In the genomic region with DNA sequence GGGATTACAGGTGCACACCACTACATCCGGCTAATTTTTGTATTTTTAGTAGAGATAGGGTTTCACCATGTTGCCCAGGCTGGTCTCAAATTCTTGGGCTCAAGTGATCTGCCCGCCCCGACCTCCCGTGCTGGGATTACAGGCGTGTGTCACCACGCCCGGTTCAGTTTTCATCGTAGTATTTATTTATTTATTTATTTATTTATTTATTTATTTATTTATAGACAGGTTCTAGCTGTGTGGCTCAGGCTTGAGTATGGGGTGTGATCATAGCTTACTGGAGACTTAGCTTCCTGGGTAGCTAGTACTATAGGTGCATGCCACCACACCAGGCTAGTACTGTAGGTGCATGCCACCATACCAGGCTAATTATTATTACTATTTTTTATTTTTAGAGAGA, we compare ENCODE assay signal across 22 cellular contexts.
"Had no signal": no experiment of that assay in that cellular context is flagged by ENCODE, and none has a peak within 500 bp of the region (broad histone marks: within the 10 kb centered on the region; RNA-seq: fewer than 3 reads in every experiment).

No MANE protein-coding gene starts in this region.

- H3K27ac ChIP-seq: ascending aorta, cardiac muscle cell, WERI-Rb-1 had no signal

- DNase-seq: activated gamma-delta T cell, T1000 had no signal

- H3K27me3 Mint-ChIP-seq: brain had no signal

- H3K4me1 Mint-ChIP-seq: activated CD4-positive, alpha-beta memory T cell treated with anti-CD3 and anti-CD28 coated beads, Interleukin-2, amount 10 ng/mL, durations not matched to agents 7 days and 5 days; activated CD4-positive, alpha-beta T cell treated with anti-CD3 and anti-CD28 coated beads for 36 hours; activated CD4-positive, alpha-beta T cell treated with anti-CD3 and anti-CD28 coated beads, Interleukin-2, amount 10 ng/mL, durations not matched to agents 7 days and 5 days; activated CD8-positive, alpha-beta memory T cell treated with anti-CD3 and anti-CD28 coated beads, Interleukin-2, amount 10 ng/mL, durations not matched to agents 7 days and 5 days; activated naive CD4-positive, alpha-beta T cell treated with anti-CD3 and anti-CD28 coated beads, Interleukin-2, amount 10 ng/mL, durations not matched to agents 7 days and 5 days; activated naive CD4-positive, alpha-beta T cell treated with anti-CD3 and anti-CD28 coated beads, Interleukin-2, amount 50 U/mL, for 24 hours; activated naive CD8-positive, alpha-beta T cell treated with anti-CD3 and anti-CD28 coated beads, Interleukin-2, amount 10 ng/mL, durations not matched to agents 7 days and 5 days; activated naive CD8-positive, alpha-beta T cell treated with anti-CD3 and anti-CD28 coated beads, Interleukin-2, amount 50 U/mL, for 24 hours; central memory CD8-positive, alpha-beta T cell; T-cell; T-helper 17 cell had no signal

- H3K9me3 ChIP-seq: ascending aorta had no signal

- H3K4me1 ChIP-seq: ascending aorta had no signal

- H3K4me3 ChIP-seq: ascending aorta, cardiac muscle cell had no signal

- H3K4me3 Mint-ChIP-seq: activated CD4-positive, alpha-beta memory T cell treated with anti-CD3 and anti-CD28 coated beads, Interleukin-2, amount 10 ng/mL, durations not matched to agents 7 days and 5 days; activated CD4-positive, alpha-beta T cell treated with anti-CD3 and anti-CD28 coated beads for 36 hours; activated CD4-positive, alpha-beta T cell treated with anti-CD3 and anti-CD28 coated beads, Interleukin-2, amount 10 ng/mL, durations not matched to agents 7 days and 5 days; activated CD8-positive, alpha-beta memory T cell treated with anti-CD3 and anti-CD28 coated beads, Interleukin-2, amount 10 ng/mL, durations not matched to agents 7 days and 5 days; activated CD8-positive, alpha-beta T cell treated with anti-CD3 and anti-CD28 coated beads, Interleukin-2, amount 10 ng/mL, durations not matched to agents 7 days and 5 days; activated naive CD4-positive, alpha-beta T cell treated with anti-CD3 and anti-CD28 coated beads, Interleukin-2, amount 10 ng/mL, durations not matched to agents 7 days and 5 days; activated naive CD4-positive, alpha-beta T cell treated with anti-CD3 and anti-CD28 coated beads, Interleukin-2, amount 50 U/mL, for 24 hours; activated naive CD8-positive, alpha-beta T cell; activated naive CD8-positive, alpha-beta T cell treated with anti-CD3 and anti-CD28 coated beads, Interleukin-2, amount 10 ng/mL, durations not matched to agents 7 days and 5 days; activated naive CD8-positive, alpha-beta T cell treated with anti-CD3 and anti-CD28 coated beads, Interleukin-2, amount 50 U/mL, for 24 hours; activated T-cell treated with anti-CD3 and anti-CD28 coated beads, Interleukin-2, amount 50 U/mL, for 24 hours; central memory CD8-positive, alpha-beta T cell; T-cell; T-helper 17 cell; WTC11 had no signal

- H3K27ac Mint-ChIP-seq: activated CD4-positive, alpha-beta memory T cell treated with anti-CD3 and anti-CD28 coated beads, Interleukin-2, amount 10 ng/mL, durations not matched to agents 7 days and 5 days; activated CD4-positive, alpha-beta T cell treated with anti-CD3 and anti-CD28 coated beads for 36 hours; activated CD4-positive, alpha-beta T cell treated with anti-CD3 and anti-CD28 coated beads, Interleukin-2, amount 10 ng/mL, durations not matched to agents 7 days and 5 days; activated CD8-positive, alpha-beta memory T cell treated with anti-CD3 and anti-CD28 coated beads, Interleukin-2, amount 10 ng/mL, durations not matched to agents 7 days and 5 days; activated CD8-positive, alpha-beta T cell treated with anti-CD3 and anti-CD28 coated beads, Interleukin-2, amount 10 ng/mL, durations not matched to agents 7 days and 5 days; activated naive CD4-positive, alpha-beta T cell treated with anti-CD3 and anti-CD28 coated beads, Interleukin-2, amount 10 ng/mL, durations not matched to agents 7 days and 5 days; activated naive CD4-positive, alpha-beta T cell treated with anti-CD3 and anti-CD28 coated beads, Interleukin-2, amount 50 U/mL, for 24 hours; activated naive CD8-positive, alpha-beta T cell; activated naive CD8-positive, alpha-beta T cell treated with anti-CD3 and anti-CD28 coated beads, Interleukin-2, amount 10 ng/mL, durations not matched to agents 7 days and 5 days; activated naive CD8-positive, alpha-beta T cell treated with anti-CD3 and anti-CD28 coated beads, Interleukin-2, amount 50 U/mL, for 24 hours; activated T-cell treated with anti-CD3 and anti-CD28 coated beads, Interleukin-2, amount 50 U/mL, for 24 hours; activated T-helper 2 cell treated with anti-CD3 and anti-CD28 coated beads, Interferon-gamma antibody, Interleukin-2, Interleukin-4, amounts not matched to agents 10 μg/mL and 5 μg/mL and 100 μg/mL, durations not matched to agents 14 hours and 24 hours and 36 hours; T-cell; T-helper 17 cell; WTC11 had no signal

- H3K9me3 Mint-ChIP-seq: activated CD4-positive, alpha-beta memory T cell treated with anti-CD3 and anti-CD28 coated beads, Interleukin-2, amount 10 ng/mL, durations not matched to agents 7 days and 5 days; activated CD4-positive, alpha-beta T cell treated with anti-CD3 and anti-CD28 coated beads, Interleukin-2, amount 10 ng/mL, durations not matched to agents 7 days and 5 days; activated naive CD4-positive, alpha-beta T cell treated with anti-CD3 and anti-CD28 coated beads, Interleukin-2, amount 10 ng/mL, durations not matched to agents 7 days and 5 days; activated naive CD4-positive, alpha-beta T cell treated with anti-CD3 and anti-CD28 coated beads, Interleukin-2, amount 50 U/mL, for 24 hours; activated naive CD8-positive, alpha-beta T cell treated with anti-CD3 and anti-CD28 coated beads, Interleukin-2, amount 10 ng/mL, durations not matched to agents 7 days and 5 days; activated naive CD8-positive, alpha-beta T cell treated with anti-CD3 and anti-CD28 coated beads, Interleukin-2, amount 50 U/mL, for 24 hours; activated T-cell treated with anti-CD3 and anti-CD28 coated beads, Interleukin-2, amount 50 U/mL, for 24 hours; activated T-helper 2 cell treated with anti-CD3 and anti-CD28 coated beads, Interferon-gamma antibody, Interleukin-2, Interleukin-4, amounts not matched to agents 10 μg/mL and 5 μg/mL and 100 μg/mL, durations not matched to agents 14 hours and 24 hours and 36 hours; central memory CD8-positive, alpha-beta T cell had no signal

- H3K36me3 Mint-ChIP-seq: activated CD8-positive, alpha-beta memory T cell treated with anti-CD3 and anti-CD28 coated beads, Interleukin-2, amount 10 ng/mL, durations not matched to agents 7 days and 5 days; activated naive CD4-positive, alpha-beta T cell treated with anti-CD3 and anti-CD28 coated beads, Interleukin-2, amount 10 ng/mL, durations not matched to agents 7 days and 5 days; activated naive CD4-positive, alpha-beta T cell treated with anti-CD3 and anti-CD28 coated beads, Interleukin-2, amount 50 U/mL, for 24 hours; activated naive CD8-positive, alpha-beta T cell; activated naive CD8-positive, alpha-beta T cell treated with anti-CD3 and anti-CD28 coated beads, Interleukin-2, amount 10 ng/mL, durations not matched to agents 7 days and 5 days; brain; T-cell; WTC11 had no signal
